7 cellular contexts compared by ENCODE assay signal in the genomic region with DNA sequence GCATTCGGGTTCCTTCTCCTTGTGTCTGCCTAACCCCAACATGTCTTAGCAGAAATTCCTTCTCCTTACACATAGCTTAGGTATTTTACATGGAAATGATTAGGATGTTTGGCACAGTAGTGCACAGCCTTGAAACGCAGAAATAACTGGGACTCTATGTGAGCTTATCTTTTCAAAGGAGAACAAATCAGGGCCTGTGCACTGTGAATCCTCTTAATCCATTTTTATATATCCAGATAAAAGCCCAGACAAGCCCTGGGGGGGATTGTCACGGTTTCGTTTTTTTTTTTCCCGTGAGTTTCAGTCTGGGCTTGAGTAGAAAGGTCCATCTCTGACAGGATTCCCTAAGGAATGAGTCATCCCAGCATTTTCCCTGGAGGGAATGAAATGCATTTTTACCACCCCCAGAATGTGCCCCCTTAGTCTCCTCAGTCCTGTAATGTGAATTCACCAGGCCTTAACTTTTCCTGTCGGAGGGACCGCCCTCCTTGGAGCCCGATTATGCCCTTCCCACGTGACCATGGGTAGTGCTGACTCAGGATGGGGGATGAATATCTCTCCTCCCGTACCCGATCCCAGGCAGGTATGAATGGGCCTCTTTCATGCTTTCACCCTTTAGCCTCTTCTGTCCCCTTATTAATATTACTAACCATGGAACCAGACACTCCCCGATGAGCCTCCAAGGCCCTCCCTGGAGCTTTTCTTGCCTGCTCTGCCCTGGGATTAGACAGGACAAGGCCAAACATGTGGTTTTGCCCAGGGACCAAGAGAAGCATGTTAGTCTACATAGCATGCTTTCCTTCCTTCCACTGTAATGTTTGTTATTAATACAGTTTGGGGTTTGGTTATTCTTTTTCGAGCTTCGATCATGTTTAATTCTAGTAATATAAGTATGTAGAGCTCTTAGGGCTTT. TPM values are rescaled to one million over a fixed set of nuclear protein-coding genes. Genes with fewer than 3 reads are reported as not detected.
A peak's percentile ranks its signal among the peaks of the same experiment; 100 is the strongest.
DNase-seq lines count a peak whose midpoint lies in the region; ATAC-seq and TF ChIP-seq lines count a peak whose summit lies in the region.

No MANE protein-coding gene starts in this region.

- H3K27me3 Mint-ChIP-seq in type B pancreatic cell, result no peaks in the 10 kb centered on the region

- no peak for DNase-seq in right lobe of liver
- no peak for DNase-seq in type B pancreatic cell (ENCODE audit: extremely low spot score, unreplicated experiment)
- no peak for DNase-seq in lower leg skin (ENCODE audit: low spot score in 2 of 2)
- no peak for DNase-seq in NCI-H748 treated with DMSO at 0.1 percent for 48 hours (lab: John Stamatoyannopoulos, UW)

- H3K27me3 ChIP-seq in HUES64 (ENCODE audit: insufficient read depth, low read length) (no peaks in the 10 kb centered on the region), right lobe of liver (no peaks in the 10 kb centered on the region)

- H3K4me3 Mint-ChIP-seq in type B pancreatic cell, result peak overlapping the region; percentile 65

- TF ChIP-seq CTCF in right lobe of liver (IDR thresholded peaks at IDR 0.05), result no peak
- TF ChIP-seq CTCF in type B pancreatic cell (conservative IDR thresholded peaks at IDR 0.05), result no peak
- no peak for TF ChIP-seq CTCF in lower leg skin (IDR thresholded peaks at IDR 0.05)

- ATAC-seq in right lobe of liver (peak in 3 of 4 donors; percentile 24 to 39 (median 31)), HG03097 (IDR thresholded peaks at IDR 0.05; ENCODE audit: low FRiP score, unreplicated experiment) (no peak)

- H3K36me3 ChIP-seq in HUES64 (ENCODE audit: insufficient read depth, low read length), result no peaks in the 10 kb centered on the region
- peaks cover 0 to 19% (median 0%) of the 10 kb centered on the region in 4 donors for H3K36me3 ChIP-seq in right lobe of liver

- peak overlapping the region; percentile 85 for H3K27ac Mint-ChIP-seq in type B pancreatic cell

- H3K9me3 Mint-ChIP-seq in type B pancreatic cell, result no peaks in the 10 kb centered on the region

- intact Hi-C loops in right lobe of liver (cut with DNase I) (loop anchor here (10.0 kb wide), 2 partner anchors 208 to 298 kb away; no protein-coding TSS in a partner anchor), lower leg skin (cut with DNase I; ENCODE audit: low total_unique reads) (loop anchor here (10.0 kb wide), 1 partner anchor 208 kb away; no protein-coding TSS in a partner anchor)

- H3K4me3 ChIP-seq in HUES64 (ENCODE audit: low read length) (no peak overlapping the region), right lobe of liver (no peak overlapping the region), lower leg skin (ENCODE audit: low read depth, poor library complexity, severe bottlenecking) (no peak overlapping the region)

- H3K4me1 Mint-ChIP-seq in type B pancreatic cell (ENCODE audit: unreplicated experiment), result peaks cover 61% of the 10 kb centered on the region

- peaks cover 17% of the 10 kb centered on the region for H3K36me3 Mint-ChIP-seq in type B pancreatic cell

- peak overlapping the region; percentile 42; the same call in 1 of the 2 replicates for H3K9ac ChIP-seq in HUES64 (ENCODE audit: low read depth, low read length)

- TF ChIP-seq POLR2A in right lobe of liver (IDR thresholded peaks at IDR 0.05), result no peak
- TF ChIP-seq POLR2A in lower leg skin (IDR thresholded peaks at IDR 0.05), result no peak

- 39% methylated on average over 14 of the region's 14 CpGs for WGBS in HUES64
- 85% methylated on average over 9 of the region's 14 CpGs for WGBS in right lobe of liver (ENCODE audit: insufficient coverage, low coverage, low lambda C conversion rate, missing lambda C conversion rate)
- 19 to 25% methylated on average over 14 of the region's 14 CpGs for WGBS in lower leg skin, 2 donors

- H3K4me1 ChIP-seq in HUES64 (ENCODE audit: insufficient read depth, low read length) (peaks cover 39% of the 10 kb centered on the region), right lobe of liver (peaks cover 0 to 18% (median 0%) of the 10 kb centered on the region in 4 donors)

- H3K9me3 ChIP-seq in HUES64 (ENCODE audit: insufficient read depth, low read depth, low read length) (no peaks in the 10 kb centered on the region), right lobe of liver (no peaks in the 10 kb centered on the region)

- peak overlapping the region; percentile 79 for H3K27ac ChIP-seq in HUES64 (ENCODE audit: low read depth, low read length)
- H3K27ac ChIP-seq in cingulate gyrus (ENCODE audit: low read depth, low read length), result peak overlapping the region; percentile 63
- peak overlapping the region in 2 of 3 donors; percentile 13 to 37 for H3K27ac ChIP-seq in right lobe of liver

RNA-seq across cellular contexts. Expression of gene NAA20, which starts 23.9 kb away (rescaled TPM):
- polyA plus RNA-seq in HUES64 (2013, experiment 1 of 2), result 32.4 TPM
- polyA plus RNA-seq in HUES64 (2013, experiment 2 of 2), result 36.6 TPM
- 10 to 100 TPM; 34.0 to 48.0 (median 41.7) TPM for total RNA-seq in right lobe of liver
- 63.5 and 69.4 TPM in 2 replicates for total RNA-seq in type B pancreatic cell (ENCODE audit: low replicate concordance)
- 10 to 100 TPM; 27.2 to 38.4 (median 33.1) TPM for total RNA-seq in lower leg skin

RNA-seq across cellular contexts. Expression of gene CRNKL1, which starts 59.0 kb away (rescaled TPM):
- 21.7 TPM for polyA plus RNA-seq in HUES64 (2013, experiment 1 of 2)
- 22.1 TPM for polyA plus RNA-seq in HUES64 (2013, experiment 2 of 2)
- total RNA-seq in right lobe of liver (10 to 100 TPM in 1 of 6 experiments, 1 to 10 TPM in 5; 5.5 to 13.2 (median 7.2) TPM), type B pancreatic cell (ENCODE audit: low replicate concordance) (23.6 and 25.1 TPM in 2 replicates), lower leg skin (10 to 100 TPM; 19.5 to 25.3 (median 20.7) TPM)

RNA-seq across cellular contexts. Expression of gene CFAP61, which starts 59.1 kb away (rescaled TPM):
- polyA plus RNA-seq in HUES64 (2013, experiment 1 of 2), result 0.40 TPM
- not detected for polyA plus RNA-seq in HUES64 (2013, experiment 2 of 2)
- total RNA-seq in right lobe of liver, result not detected
- 0.52 and 5.6 TPM in 2 replicates for total RNA-seq in type B pancreatic cell (ENCODE audit: low replicate concordance)
- total RNA-seq in lower leg skin, result 1 to 10 TPM in 2 of 4 donors, under 1 TPM in 2; 0.19 to 1.4 (median 1.1) TPM

Comparison
In these comparisons a context has a peak if more than half of its experiments do, and no peak if none do; other contexts are left out.
1. H3K27ac ChIP-seq: peak in every context shown above with its lines; median percentile 79 in HUES64; 63 in cingulate gyrus; 25 in right lobe of liver.